Comparison of ENCODE assay signal across 13 cellular contexts in the genomic region with DNA sequence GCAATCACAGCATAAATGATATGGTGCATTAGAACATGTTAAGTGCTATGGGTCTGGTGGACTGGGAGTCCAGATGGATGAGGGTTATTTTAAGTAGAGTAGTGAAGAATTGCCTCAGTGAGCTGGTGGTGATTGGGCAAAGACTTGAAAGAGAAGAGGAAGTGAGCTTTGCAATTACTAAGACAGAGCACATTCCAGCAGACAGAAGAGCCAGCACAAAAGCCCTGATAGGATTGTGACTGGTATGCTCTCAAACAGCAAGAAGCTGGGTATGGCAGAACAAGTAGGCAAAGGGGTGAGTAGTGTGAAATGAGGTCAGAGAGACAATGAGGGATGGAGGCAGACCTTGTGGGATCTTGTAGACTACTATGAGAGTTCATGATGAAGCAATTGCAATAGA. TPM values are rescaled to one million over a fixed set of nuclear protein-coding genes. Genes with fewer than 3 reads are reported as not detected.
A peak's percentile ranks its signal among the peaks of the same experiment; 100 is the strongest.
DNase-seq lines count a peak whose midpoint lies in the region; ATAC-seq, FAIRE-seq and TF ChIP-seq lines count a peak whose summit lies in the region.
"Had no signal": no experiment of that assay in that cellular context is flagged by ENCODE, and none has a peak within 500 bp of the region (broad histone marks: within the 10 kb centered on the region; RNA-seq: fewer than 3 reads in every experiment).

No MANE protein-coding gene starts in this region.

- no peaks in the 10 kb centered on the region for H3K79me1 ChIP-seq in neuronal stem cell (ENCODE audit: low read depth, low read length)

- H3K23ac ChIP-seq in neuronal stem cell (ENCODE audit: low read depth, low read length, poor library complexity) = no peak overlapping the region

- H3K27me3 ChIP-seq in neuronal stem cell (ENCODE audit: control insufficient read depth in 3 of 3, insufficient read depth in 3 of 3, low read depth in 1 of 3, low read length in 3 of 3) = no peaks in the 10 kb centered on the region

- H4K20me1 ChIP-seq in OCI-LY7 (ENCODE audit: insufficient read depth, low read length) = no peaks in the 10 kb centered on the region

- peak; percentile 71 for FAIRE-seq in GM12891 (lab: Jason Lieb, UNC)
- FAIRE-seq: islet of Langerhans had no signal

- H2BK120ac ChIP-seq in neuronal stem cell (ENCODE audit: low read depth, low read length) = no peak overlapping the region

- H2AFZ ChIP-seq in OCI-LY7 (ENCODE audit: low read length) (peak overlapping the region; percentile 2; the same call in 1 of the 2 replicates), neuronal stem cell (ENCODE audit: low read length) (no peak overlapping the region)

- peaks cover 29% of the 10 kb centered on the region for H3K36me3 Mint-ChIP-seq in activated CD4-positive, alpha-beta T cell treated with anti-CD3 and anti-CD28 coated beads, Interleukin-2, amount 10 ng/mL, durations not matched to agents 24 days and 14 days (ENCODE audit: low read depth)

- no peak overlapping the region for H2BK12ac ChIP-seq in neuronal stem cell (ENCODE audit: low read length)

- H3K4me2 ChIP-seq in OCI-LY7 (ENCODE audit: low read length) (peak overlapping the region; percentile 40), neuronal stem cell (ENCODE audit: insufficient read depth, low read length, poor library complexity, severe bottlenecking) (no peak overlapping the region)

- H3K4me3 Mint-ChIP-seq in activated CD4-positive, alpha-beta T cell treated with anti-CD3 and anti-CD28 coated beads, Interleukin-2, amount 10 ng/mL, durations not matched to agents 24 days and 14 days = no peak overlapping the region
- H3K4me3 Mint-ChIP-seq: activated T-cell treated with anti-CD3 and anti-CD28 coated beads, Interleukin-2, amount 50 U/mL, for 72 hours had no signal

- POLR2A ChIA-PET in OCI-LY7 (lab: Charles Lee) = interaction anchor here (0.7 to 3.1 kb wide), 4 partner anchors 28 to 1174 kb away, joined by 3 to 9 read pairs (median 3); no protein-coding TSS in a partner anchor

- no TSS peak for BruUV-seq in OCI-LY7 (replicated peaks; lab: Mats Ljungman, UMichigan)

- no peak overlapping the region for H3K14ac ChIP-seq in neuronal stem cell (ENCODE audit: low read length)

- H4K8ac ChIP-seq in neuronal stem cell (ENCODE audit: low read depth, low read length) = no peak overlapping the region

- H3K9ac ChIP-seq in neuronal stem cell (ENCODE audit: low read depth, low read length, poor library complexity) = no peak overlapping the region

- no peak for TF ChIP-seq POLR2A in GM12891 (IDR thresholded peaks at IDR 0.05; ENCODE audit: low read depth, low read length)

- peaks cover 4% of the 10 kb centered on the region for H3K9me3 Mint-ChIP-seq in activated CD4-positive, alpha-beta T cell treated with anti-CD3 and anti-CD28 coated beads, Interleukin-2, amount 10 ng/mL, durations not matched to agents 24 days and 14 days
- H3K9me3 Mint-ChIP-seq: activated T-cell treated with anti-CD3 and anti-CD28 coated beads, Interleukin-2, amount 50 U/mL, for 72 hours had no signal

- H3K27me3 Mint-ChIP-seq in activated CD4-positive, alpha-beta T cell treated with anti-CD3 and anti-CD28 coated beads, Interleukin-2, amount 10 ng/mL, durations not matched to agents 24 days and 14 days = no peaks in the 10 kb centered on the region

- H3K18ac ChIP-seq in neuronal stem cell (ENCODE audit: low read length) = no peak overlapping the region

- no peak for ATAC-seq in HG02623 (IDR thresholded peaks at IDR 0.05; ENCODE audit: unreplicated experiment)
- ATAC-seq: activated T-cell treated with anti-CD3 and anti-CD28 coated beads, Interleukin-2, amount 50 U/mL, for 72 hours had no signal

- no peak for TF ChIP-seq CTCF in OCI-LY7 (conservative IDR thresholded peaks at IDR 0.05; ENCODE audit: low read length)
- no peak for TF ChIP-seq CTCF in epithelial cell of esophagus (IDR thresholded peaks at IDR 0.05; ENCODE audit: insufficient read depth, low read depth, low read length, missing control alignments)

- H3K36me3 ChIP-seq in OCI-LY7 (ENCODE audit: insufficient read depth, low read length) (peaks cover 8% of the 10 kb centered on the region), neuronal stem cell (replicated peaks in 1 of 2; ENCODE audit: control insufficient read depth in 2 of 2, insufficient read depth in 2 of 2, low read length in 2 of 2) (peaks cover 5 to 19% of the 10 kb centered on the region in 2 donors)

- DNase-seq in GM12891 (ENCODE audit: insufficient read length, low spot score) (no peak), OCI-LY7 (ENCODE audit: low spot score) (peak; percentile 41), epithelial cell of esophagus (ENCODE audit: low read depth) (peak; percentile 85), neuronal stem cell (ENCODE audit: low spot score) (peak; percentile 5), COLO829 (ENCODE audit: low spot score) (no peak), NK-92 (lab: John Stamatoyannopoulos, UW; ENCODE audit: unreplicated experiment) (no peak)
- no peak for DNase-seq in activated CD4-positive, alpha-beta T cell treated with anti-CD3 and anti-CD28 coated beads, Interleukin-2, amount 10 ng/mL, durations not matched to agents 24 days and 14 days
- DNase-seq: activated T-cell treated with anti-CD3 and anti-CD28 coated beads, Interleukin-2, amount 50 U/mL, for 72 hours; cortex of kidney; NCI-H510A; posterior cingulate gyrus had no signal

- H3K9me2 ChIP-seq in OCI-LY7 (ENCODE audit: insufficient read depth, low read length) = no peaks in the 10 kb centered on the region

- CTCF ChIA-PET in OCI-LY7 (lab: Charles Lee; ENCODE audit: unreplicated experiment) = no interaction called here

- H2BK15ac ChIP-seq in neuronal stem cell (ENCODE audit: low read length) = no peak overlapping the region

- H3K79me2 ChIP-seq in OCI-LY7 (ENCODE audit: insufficient read depth, low read depth, low read length) = peaks cover 11% of the 10 kb centered on the region; the same call in 1 of the 2 replicates

- no peak overlapping the region for H3K27ac Mint-ChIP-seq in activated CD4-positive, alpha-beta T cell treated with anti-CD3 and anti-CD28 coated beads, Interleukin-2, amount 10 ng/mL, durations not matched to agents 24 days and 14 days
- H3K27ac Mint-ChIP-seq: activated T-cell treated with anti-CD3 and anti-CD28 coated beads, Interleukin-2, amount 50 U/mL, for 72 hours had no signal

- H3K4ac ChIP-seq in neuronal stem cell (ENCODE audit: low read length) = no peak overlapping the region

- no peak overlapping the region for H2BK5ac ChIP-seq in neuronal stem cell (ENCODE audit: low read length)

- peaks cover 8% of the 10 kb centered on the region for H3K4me1 Mint-ChIP-seq in activated CD4-positive, alpha-beta T cell treated with anti-CD3 and anti-CD28 coated beads, Interleukin-2, amount 10 ng/mL, durations not matched to agents 24 days and 14 days

- H2AK5ac ChIP-seq in neuronal stem cell (ENCODE audit: low read depth, low read length) = no peak overlapping the region

- no peak overlapping the region for H4K91ac ChIP-seq in neuronal stem cell (ENCODE audit: low read depth, low read length, poor library complexity)

- H3K4me3 ChIP-seq in OCI-LY7 (ENCODE audit: low read depth, low read length, poor library complexity, severe bottlenecking) = no peak overlapping the region
- no peak overlapping the region for H3K4me3 ChIP-seq in epithelial cell of esophagus (ENCODE audit: low read length)
- H3K4me3 ChIP-seq in neuronal stem cell (ENCODE audit: low read length in 2 of 2) = no peak overlapping the region

- intact Hi-C loops in OCI-LY7 (cut with micrococcal nuclease; ENCODE audit: unreplicated experiment) = no loop called here
- intact Hi-C loops in activated CD4-positive, alpha-beta T cell treated with anti-CD3 and anti-CD28 coated beads, Interleukin-2, amount 10 ng/mL, durations not matched to agents 24 days and 14 days (cut with micrococcal nuclease) = no loop called here

- H3K4me1 ChIP-seq in OCI-LY7 (ENCODE audit: insufficient read depth, low read length, poor library complexity, severe bottlenecking) = peaks cover 40% of the 10 kb centered on the region
- peaks cover 4% of the 10 kb centered on the region in 2 donors for H3K4me1 ChIP-seq in neuronal stem cell (ENCODE audit: control insufficient read depth in 2 of 2, insufficient read depth in 1 of 2, low read depth in 1 of 2, low read length in 2 of 2)

- no peaks in the 10 kb centered on the region for H3K9me3 ChIP-seq in OCI-LY7 (ENCODE audit: low read length)
- H3K9me3 ChIP-seq in neuronal stem cell (replicated peaks in 1 of 2; ENCODE audit: control insufficient read depth in 2 of 2, insufficient read depth in 1 of 2, low read depth in 1 of 2, low read length in 2 of 2) = peaks cover 0 to 3% of the 10 kb centered on the region in 2 donors

- H3K27ac ChIP-seq in OCI-LY7 (ENCODE audit: low read depth, low read length, poor library complexity, severe bottlenecking) (peak overlapping the region; percentile 31), neuronal stem cell (replicated peaks; ENCODE audit: low read length) (peak overlapping the region; percentile 16)

TF ChIP-seq in GM12891, 5 proteins besides CTCF, POLR2A, EP300 and RAD21:
- TF ChIP-seq SPI1 (IDR thresholded peaks at IDR 0.05; ENCODE audit: low read depth, low read length) = peak; percentile 85
- no peak for TF ChIP-seq PAX5 (IDR thresholded peaks at IDR 0.05; ENCODE audit: insufficient read depth, low read length, severe bottlenecking)
- TF ChIP-seq POU2F2 (IDR thresholded peaks at IDR 0.05; ENCODE audit: low read depth, low read length) = no peak
- TF ChIP-seq POLR2AphosphoS5 (IDR thresholded peaks at IDR 0.05; ENCODE audit: low read depth, low read length) = no peak
- TF ChIP-seq TAF1 (IDR thresholded peaks at IDR 0.05; ENCODE audit: low read depth, low read length) = no peak

RNA-seq across cellular contexts. Expression of a gene that starts 2.0 kb away (rescaled TPM):
- polyA plus RNA-seq in GM12891 (2012; ENCODE audit: low read depth, missing spikeins) = 1.6 TPM
- 2.1 and 2.4 TPM in 2 replicates for total RNA-seq in OCI-LY7 (2014; rRNA removed; shearing (Covaris generic))
- 2.5 and 3.8 TPM in 2 replicates for total RNA-seq in OCI-LY7 (2022)
- not detected for polyA plus RNA-seq in neuronal stem cell (2013, experiment 1 of 2)
- polyA plus RNA-seq in neuronal stem cell (2013, experiment 2 of 2) = not detected
- total RNA-seq in activated CD4-positive, alpha-beta T cell treated with anti-CD3 and anti-CD28 coated beads, Interleukin-2, amount 10 ng/mL, durations not matched to agents 24 days and 14 days = 0.26 and 0.58 TPM in 2 replicates
- total RNA-seq: activated T-cell treated with anti-CD3 and anti-CD28 coated beads, Interleukin-2, amount 50 U/mL, for 72 hours had no signal

Comparison
In these comparisons a context has a peak if more than half of its experiments do, and no peak if none do; other contexts are left out.
1. DNase-seq: peak in OCI-LY7 (single experiment), epithelial cell of esophagus (single experiment) and neuronal stem cell (single experiment); none in GM12891 (single experiment), COLO829 (single experiment), activated CD4-positive, alpha-beta T cell treated with anti-CD3 and anti-CD28 coated beads, Interleukin-2, amount 10 ng/mL, durations not matched to agents 24 days and 14 days (single experiment) and NK-92 (single experiment).